1 cellular context compared by ENCODE assay signal in the genomic region with DNA sequence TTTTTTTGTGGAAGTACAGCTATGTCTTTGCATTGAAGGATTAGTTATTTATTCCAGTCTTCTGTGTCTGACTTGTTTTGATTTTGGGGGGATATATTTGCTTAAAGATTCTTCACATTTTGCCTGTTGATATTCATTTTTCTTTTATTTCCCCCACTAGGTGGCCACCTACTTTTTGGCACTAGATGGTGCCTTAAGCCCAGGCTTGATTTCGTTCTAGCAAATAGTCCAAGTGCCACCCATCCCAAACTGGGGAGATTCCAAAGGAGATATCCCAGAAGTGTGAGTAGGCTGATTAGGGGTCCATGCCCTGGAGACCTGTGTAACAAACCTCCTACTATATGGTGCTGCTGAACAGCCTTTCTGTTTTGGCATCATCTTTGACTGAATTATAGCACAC.
TF ChIP-seq lines count a peak whose summit lies in the region.

No MANE protein-coding gene starts in this region.

TF ChIP-seq in SK-N-SH treated with all-trans-retinoic acid at 6 μM for 48 hours, 23 proteins besides CTCF, POLR2A, EP300 and RAD21 (continued from another document):
- TF ChIP-seq, protein P1, sequence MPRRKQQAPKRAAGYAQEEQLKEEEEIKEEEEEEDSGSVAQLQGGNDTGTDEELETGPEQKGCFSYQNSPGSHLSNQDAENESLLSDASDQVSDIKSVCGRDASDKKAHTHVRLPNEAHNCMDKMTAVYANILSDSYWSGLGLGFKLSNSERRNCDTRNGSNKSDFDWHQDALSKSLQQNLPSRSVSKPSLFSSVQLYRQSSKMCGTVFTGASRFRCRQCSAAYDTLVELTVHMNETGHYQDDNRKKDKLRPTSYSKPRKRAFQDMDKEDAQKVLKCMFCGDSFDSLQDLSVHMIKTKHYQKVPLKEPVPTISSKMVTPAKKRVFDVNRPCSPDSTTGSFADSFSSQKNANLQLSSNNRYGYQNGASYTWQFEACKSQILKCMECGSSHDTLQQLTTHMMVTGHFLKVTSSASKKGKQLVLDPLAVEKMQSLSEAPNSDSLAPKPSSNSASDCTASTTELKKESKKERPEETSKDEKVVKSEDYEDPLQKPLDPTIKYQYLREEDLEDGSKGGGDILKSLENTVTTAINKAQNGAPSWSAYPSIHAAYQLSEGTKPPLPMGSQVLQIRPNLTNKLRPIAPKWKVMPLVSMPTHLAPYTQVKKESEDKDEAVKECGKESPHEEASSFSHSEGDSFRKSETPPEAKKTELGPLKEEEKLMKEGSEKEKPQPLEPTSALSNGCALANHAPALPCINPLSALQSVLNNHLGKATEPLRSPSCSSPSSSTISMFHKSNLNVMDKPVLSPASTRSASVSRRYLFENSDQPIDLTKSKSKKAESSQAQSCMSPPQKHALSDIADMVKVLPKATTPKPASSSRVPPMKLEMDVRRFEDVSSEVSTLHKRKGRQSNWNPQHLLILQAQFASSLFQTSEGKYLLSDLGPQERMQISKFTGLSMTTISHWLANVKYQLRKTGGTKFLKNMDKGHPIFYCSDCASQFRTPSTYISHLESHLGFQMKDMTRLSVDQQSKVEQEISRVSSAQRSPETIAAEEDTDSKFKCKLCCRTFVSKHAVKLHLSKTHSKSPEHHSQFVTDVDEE (CRISPR knock-in tag; IDR thresholded peaks at IDR 0.05), result no peak
- TF ChIP-seq, protein P2, sequence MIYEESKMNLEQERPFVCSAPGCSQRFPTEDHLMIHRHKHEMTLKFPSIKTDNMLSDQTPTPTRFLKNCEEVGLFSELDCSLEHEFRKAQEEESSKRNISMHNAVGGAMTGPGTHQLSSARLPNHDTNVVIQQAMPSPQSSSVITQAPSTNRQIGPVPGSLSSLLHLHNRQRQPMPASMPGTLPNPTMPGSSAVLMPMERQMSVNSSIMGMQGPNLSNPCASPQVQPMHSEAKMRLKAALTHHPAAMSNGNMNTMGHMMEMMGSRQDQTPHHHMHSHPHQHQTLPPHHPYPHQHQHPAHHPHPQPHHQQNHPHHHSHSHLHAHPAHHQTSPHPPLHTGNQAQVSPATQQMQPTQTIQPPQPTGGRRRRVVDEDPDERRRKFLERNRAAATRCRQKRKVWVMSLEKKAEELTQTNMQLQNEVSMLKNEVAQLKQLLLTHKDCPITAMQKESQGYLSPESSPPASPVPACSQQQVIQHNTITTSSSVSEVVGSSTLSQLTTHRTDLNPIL (CRISPR knock-in tag; IDR thresholded peaks at IDR 0.05; ENCODE audit: low read depth), result no peak
- no peak for TF ChIP-seq ZC3H10 (CRISPR knock-in tag; IDR thresholded peaks at IDR 0.05)
- no peak for TF ChIP-seq PPARA (CRISPR knock-in tag; IDR thresholded peaks at IDR 0.05; ENCODE audit: borderline replicate concordance)
- TF ChIP-seq BACH2 (CRISPR knock-in tag; IDR thresholded peaks at IDR 0.05; ENCODE audit: borderline replicate concordance), result no peak
